22 cellular contexts compared by ENCODE assay signal in the genomic region with DNA sequence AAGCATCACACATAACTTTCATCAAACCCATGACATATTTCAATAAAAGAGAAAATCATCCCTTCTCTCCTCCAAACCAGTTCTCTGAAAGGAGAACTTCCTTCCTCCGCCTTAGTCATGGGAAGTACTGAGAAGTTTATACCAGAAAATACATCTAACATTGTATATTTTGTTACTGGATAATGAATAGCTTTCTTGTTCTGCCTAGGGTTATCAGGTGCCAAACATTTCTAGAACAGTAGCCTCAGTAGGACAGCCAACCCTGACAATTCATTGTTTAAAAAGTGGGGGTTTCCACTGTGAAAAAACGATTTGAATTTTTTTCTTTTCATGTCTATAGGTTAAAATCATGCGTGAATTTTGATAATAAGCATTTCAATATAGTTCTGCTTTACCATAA. TPM values are rescaled to one million over a fixed set of nuclear protein-coding genes. Genes with fewer than 3 reads are reported as not detected.
"Had no signal": no experiment of that assay in that cellular context is flagged by ENCODE, and none has a peak within 500 bp of the region (broad histone marks: within the 10 kb centered on the region; RNA-seq: fewer than 3 reads in every experiment).

No MANE protein-coding gene starts in this region.

- H3K27ac ChIP-seq: heart right ventricle, right atrium auricular region, sigmoid colon, skin epidermis, stomach, thoracic aorta, transverse colon had no signal

- H3K4me3 ChIP-seq: heart right ventricle, right atrium auricular region, sigmoid colon, skin epidermis, stomach, thoracic aorta, transverse colon had no signal

- H3K27me3 ChIP-seq: right atrium auricular region, sigmoid colon, stomach, transverse colon had no signal

- FAIRE-seq: frontal cortex, islet of Langerhans had no signal

- H3K36me3 ChIP-seq: heart right ventricle, right atrium auricular region, sigmoid colon, stomach, thoracic aorta, transverse colon had no signal

- ATAC-seq: heart right ventricle, natural killer cell had no signal

- DNase-seq: heart right ventricle; hypothalamus; kidney glomerular epithelial cell; natural killer cell; sigmoid colon; stimulated activated CD4-positive, alpha-beta T cell treated with anti-CD3 and anti-CD28 coated beads, Interleukin-2, amount 100 ng/mL, for 24 hours; stimulated activated naive CD4-positive, alpha-beta T cell; stomach; substantia nigra; transverse colon had no signal

- H3K4me1 ChIP-seq: stomach, transverse colon had no signal

- H3K9me3 ChIP-seq: heart right ventricle, right atrium auricular region, sigmoid colon, stomach, thoracic aorta, transverse colon had no signal

RNA-seq across cellular contexts. Expression of a gene that starts 16.0 kb away (rescaled TPM):
- total RNA-seq: liver, mucosa of gallbladder, myocyte, natural killer cell, neural crest cell, osteocyte, sigmoid colon, stomach, transverse colon, ureter had no signal
- polyA plus RNA-seq: liver had no signal

RNA-seq across cellular contexts. Expression of a gene that starts 41.8 kb away (rescaled TPM):
- total RNA-seq: frontal cortex, heart right ventricle, myocyte, neural crest cell, osteocyte, posterior vena cava, right atrium auricular region had no signal
